Comparison of ENCODE assay signal across 7 cellular contexts in genomic region chr10:103135168-103135567, GRCh38. TPM values are rescaled to one million over a fixed set of nuclear protein-coding genes. Genes with fewer than 3 reads are reported as not detected.
DNase-seq lines count a peak whose midpoint lies in the region; ATAC-seq and TF ChIP-seq lines count a peak whose summit lies in the region.
"Not testable (repeated sequence)": the region's sequence is repeated elsewhere in the genome, so short reads cannot be mapped to it uniquely, and the experiment has no call there.

No MANE protein-coding gene starts in this region.

- not testable (repeated sequence) for H3K4me3 Mint-ChIP-seq in activated CD4-positive, alpha-beta T cell treated with anti-CD3 and anti-CD28 coated beads, Interleukin-2, amount 10 ng/mL, durations not matched to agents 24 days and 14 days; stimulated activated memory B cell treated with anti-CD40 and anti-IgM and Interleukin-4, amounts not matched to agents 10 μg/mL and 1 μg/mL and 100 μg/mL, for 72 hours
- peak overlapping the region; percentile 55 for H3K4me3 Mint-ChIP-seq in activated T-helper 17 cell treated with anti-CD3 and anti-CD28 coated beads, Interleukin-2, amount 50 U/mL, for 72 hours
- H3K4me3 Mint-ChIP-seq in activated naive CD8-positive, alpha-beta T cell = peak overlapping the region; percentile 6

- peaks cover 68% of the 10 kb centered on the region for H3K36me3 Mint-ChIP-seq in activated CD4-positive, alpha-beta T cell treated with anti-CD3 and anti-CD28 coated beads, Interleukin-2, amount 10 ng/mL, durations not matched to agents 24 days and 14 days (ENCODE audit: low read depth)
- H3K36me3 Mint-ChIP-seq in activated T-helper 17 cell treated with anti-CD3 and anti-CD28 coated beads, Interleukin-2, amount 50 U/mL, for 72 hours (ENCODE audit: low read depth) = peaks cover 80% of the 10 kb centered on the region
- H3K36me3 Mint-ChIP-seq in activated naive CD8-positive, alpha-beta T cell = peaks cover 30% of the 10 kb centered on the region
- peaks cover 77% of the 10 kb centered on the region for H3K36me3 Mint-ChIP-seq in stimulated activated memory B cell treated with anti-CD40 and anti-IgM and Interleukin-4, amounts not matched to agents 10 μg/mL and 1 μg/mL and 100 μg/mL, for 72 hours

- peaks cover 17 to 38% of the 10 kb centered on the region in 2 experiments for H3K79me1 ChIP-seq in IMR-90 (ENCODE audit: low read depth in 1 of 2, low read length in 2 of 2)

- H2BK20ac ChIP-seq in IMR-90 (ENCODE audit: low read depth, low read length) = not testable (repeated sequence)

- H3K18ac ChIP-seq in IMR-90 (ENCODE audit: low read depth, low read length) = not testable (repeated sequence)

- WGBS in IMR-90 (ENCODE audit: extremely low coverage in 2 of 2, insufficient read length in 1 of 2), 2 experiments = 100% methylated on average over 1 of the region's 3 CpGs; no CpG with 5 or more reads in 1 of the 2 experiments

- DNase-seq in IMR-90 = not testable (repeated sequence)
- peak; percentile 62 for DNase-seq in activated CD4-positive, alpha-beta T cell treated with anti-CD3 and anti-CD28 coated beads, Interleukin-2, amount 10 ng/mL, durations not matched to agents 24 days and 14 days
- DNase-seq in kidney tubule cell (ENCODE audit: low spot score) = peak; percentile 75
- DNase-seq in stimulated activated CD4-positive, alpha-beta T cell treated with anti-CD3 and anti-CD28 coated beads, Interleukin-1b, Interleukin-23, amount 100 ng/mL, for 48 hours = peak; percentile 27

- H2AFZ ChIP-seq in IMR-90 (replicated peaks; ENCODE audit: low read length, poor library complexity) = not testable (repeated sequence)

- H3K4me2 ChIP-seq in IMR-90 (ENCODE audit: low read depth, low read length) = not testable (repeated sequence)

- H2AK9ac ChIP-seq in IMR-90 (replicated peaks; ENCODE audit: low read depth, low read length, poor library complexity) = not testable (repeated sequence)

- not testable (repeated sequence) for ATAC-seq in IMR-90 (ENCODE audit: low read depth)
- peak; percentile 79 for ATAC-seq in activated T-helper 17 cell treated with anti-CD3 and anti-CD28 coated beads, Interleukin-2, amount 50 U/mL, for 72 hours (replicated peaks)
- peak; percentile 61 for ATAC-seq in stimulated activated memory B cell treated with anti-CD40 and anti-IgM and Interleukin-4, amounts not matched to agents 10 μg/mL and 1 μg/mL and 100 μg/mL, for 72 hours

- H3K9ac ChIP-seq in IMR-90 (ENCODE audit: low read depth, low read length) = not testable (repeated sequence)

- H2BK120ac ChIP-seq in IMR-90 (ENCODE audit: low read depth, low read length) = not testable (repeated sequence)

- POLR2A ChIA-PET in IMR-90 (lab: Charles Lee; ENCODE audit: unreplicated experiment) = not testable (repeated sequence)

- H4K20me1 ChIP-seq in IMR-90 (ENCODE audit: insufficient read depth, low read length) = not testable (repeated sequence)

- TSS peak; percentile 5 for BruUV-seq in IMR-90 (replicated peaks; lab: Mats Ljungman, UMichigan)

- in situ Hi-C loops in IMR-90 (cut with MboI; ENCODE audit: low sequenced_read_pairs) = not testable (repeated sequence)

- H4K5ac ChIP-seq in IMR-90 (ENCODE audit: low read depth, low read length) = not testable (repeated sequence)

- not testable (repeated sequence) for H3K9me1 ChIP-seq in IMR-90 (ENCODE audit: insufficient read depth, low read length)

- peak overlapping the region; percentile 73 for H3K27ac Mint-ChIP-seq in activated CD4-positive, alpha-beta T cell treated with anti-CD3 and anti-CD28 coated beads, Interleukin-2, amount 10 ng/mL, durations not matched to agents 24 days and 14 days
- peak overlapping the region; percentile 74 for H3K27ac Mint-ChIP-seq in activated T-helper 17 cell treated with anti-CD3 and anti-CD28 coated beads, Interleukin-2, amount 50 U/mL, for 72 hours
- H3K27ac Mint-ChIP-seq in activated naive CD8-positive, alpha-beta T cell = peak overlapping the region; percentile 64
- peak overlapping the region; percentile 77 for H3K27ac Mint-ChIP-seq in stimulated activated memory B cell treated with anti-CD40 and anti-IgM and Interleukin-4, amounts not matched to agents 10 μg/mL and 1 μg/mL and 100 μg/mL, for 72 hours

- not testable (repeated sequence) for TF ChIP-seq CTCF in IMR-90 (conservative IDR thresholded peaks at IDR 0.05; ENCODE audit: low read depth, low read length)

- H3K9me3 Mint-ChIP-seq in activated CD4-positive, alpha-beta T cell treated with anti-CD3 and anti-CD28 coated beads, Interleukin-2, amount 10 ng/mL, durations not matched to agents 24 days and 14 days; activated T-helper 17 cell treated with anti-CD3 and anti-CD28 coated beads, Interleukin-2, amount 50 U/mL, for 72 hours; activated naive CD8-positive, alpha-beta T cell (ENCODE audit: low read depth); stimulated activated memory B cell treated with anti-CD40 and anti-IgM and Interleukin-4, amounts not matched to agents 10 μg/mL and 1 μg/mL and 100 μg/mL, for 72 hours: not testable (repeated sequence)

- H4K91ac ChIP-seq in IMR-90 (ENCODE audit: insufficient read depth, low read depth, low read length) = not testable (repeated sequence)

- H3K27ac ChIP-seq in IMR-90 (ENCODE audit: insufficient read depth, low read length) = not testable (repeated sequence)

- not testable (repeated sequence) for H2BK15ac ChIP-seq in IMR-90 (ENCODE audit: low read depth, low read length)

- not testable (repeated sequence) for H3K27me3 ChIP-seq in IMR-90 (ENCODE audit: control insufficient read depth, insufficient read depth, low read length)

- not testable (repeated sequence) for H4K8ac ChIP-seq in IMR-90 (ENCODE audit: low read depth in 2 of 2, low read length in 2 of 2)

- H3K36me3 ChIP-seq in IMR-90 (ENCODE audit: control insufficient read depth, insufficient read depth, low read length) = peaks cover 22% of the 10 kb centered on the region

- H3K4me3 ChIP-seq in IMR-90 (ENCODE audit: insufficient read depth, low read depth, low read length) = not testable (repeated sequence)

- not testable (repeated sequence) for TF ChIP-seq RAD21 in IMR-90 (IDR thresholded peaks at IDR 0.05; ENCODE audit: low read length)

- H3K23ac ChIP-seq in IMR-90 (ENCODE audit: low read depth, low read length) = not testable (repeated sequence)

- H3K27me3 Mint-ChIP-seq in activated CD4-positive, alpha-beta T cell treated with anti-CD3 and anti-CD28 coated beads, Interleukin-2, amount 10 ng/mL, durations not matched to agents 24 days and 14 days; activated T-helper 17 cell treated with anti-CD3 and anti-CD28 coated beads, Interleukin-2, amount 50 U/mL, for 72 hours; activated naive CD8-positive, alpha-beta T cell; stimulated activated memory B cell treated with anti-CD40 and anti-IgM and Interleukin-4, amounts not matched to agents 10 μg/mL and 1 μg/mL and 100 μg/mL, for 72 hours: not testable (repeated sequence)

- H3K14ac ChIP-seq in IMR-90 (replicated peaks; ENCODE audit: low read depth, low read length) = not testable (repeated sequence)

- dilution Hi-C loops in IMR-90 (cut with HindIII; ENCODE audit: low sequenced_read_pairs, unreplicated experiment) = not testable (repeated sequence)

- not testable (repeated sequence) for H3K56ac ChIP-seq in IMR-90 (ENCODE audit: extremely low read depth, insufficient read depth, low read length)

- not testable (repeated sequence) for H3K4me1 ChIP-seq in IMR-90 (ENCODE audit: control insufficient read depth, insufficient read depth, low read length)

- TF ChIP-seq POLR2A in IMR-90 (IDR thresholded peaks at IDR 0.05; ENCODE audit: low read depth, low read length) = not testable (repeated sequence)

- not testable (repeated sequence) for H2BK5ac ChIP-seq in IMR-90 (ENCODE audit: low read depth, low read length, poor library complexity, severe bottlenecking)

- peaks cover 23% of the 10 kb centered on the region for H3K4me1 Mint-ChIP-seq in activated CD4-positive, alpha-beta T cell treated with anti-CD3 and anti-CD28 coated beads, Interleukin-2, amount 10 ng/mL, durations not matched to agents 24 days and 14 days
- peaks cover 12% of the 10 kb centered on the region for H3K4me1 Mint-ChIP-seq in activated T-helper 17 cell treated with anti-CD3 and anti-CD28 coated beads, Interleukin-2, amount 50 U/mL, for 72 hours
- H3K4me1 Mint-ChIP-seq in activated naive CD8-positive, alpha-beta T cell (ENCODE audit: low read depth) = peaks cover 19% of the 10 kb centered on the region
- peaks cover 10% of the 10 kb centered on the region for H3K4me1 Mint-ChIP-seq in stimulated activated memory B cell treated with anti-CD40 and anti-IgM and Interleukin-4, amounts not matched to agents 10 μg/mL and 1 μg/mL and 100 μg/mL, for 72 hours

- intact Hi-C loops in IMR-90 (cut with micrococcal nuclease) = not testable (repeated sequence)
- intact Hi-C loops in activated CD4-positive, alpha-beta T cell treated with anti-CD3 and anti-CD28 coated beads, Interleukin-2, amount 10 ng/mL, durations not matched to agents 24 days and 14 days (cut with micrococcal nuclease) = loop anchor here (10.0 kb wide), 1 partner anchor 60 kb away; the partner anchor contains the start of gene NT5C2

- H3K9me3 ChIP-seq in IMR-90 (ENCODE audit: control insufficient read depth, insufficient read depth, low read length) = not testable (repeated sequence)

- CTCF ChIA-PET in IMR-90 (lab: Yijun Ruan, JAX) = not testable (repeated sequence)

- H3K4ac ChIP-seq in IMR-90 (ENCODE audit: low read depth, low read length) = not testable (repeated sequence)

- H2AK5ac ChIP-seq in IMR-90 (ENCODE audit: low read depth, low read length) = not testable (repeated sequence)

RNA-seq across cellular contexts. Expression of gene NT5C2, which starts 57.9 kb away (rescaled TPM):
- total RNA-seq in IMR-90 (2012; rRNA removed) = 60.0 and 83.3 TPM in 2 replicates
- 48.4 and 65.1 TPM in 2 replicates for polyA plus RNA-seq in IMR-90 (2012; rRNA removed)
- 15.0 and 21.0 TPM in 2 replicates for polyA plus RNA-seq in IMR-90 (2012; cell fraction: cytosol; rRNA removed)
- polyA plus RNA-seq in IMR-90 (2012; cell fraction: nucleus; rRNA removed; ENCODE audit: low replicate concordance) = 13.4 and 65.9 TPM in 2 replicates
- 51.8 and 57.6 TPM in 2 replicates for total RNA-seq in activated CD4-positive, alpha-beta T cell treated with anti-CD3 and anti-CD28 coated beads, Interleukin-2, amount 10 ng/mL, durations not matched to agents 24 days and 14 days
- total RNA-seq in activated T-helper 17 cell treated with anti-CD3 and anti-CD28 coated beads, Interleukin-2, amount 50 U/mL, for 72 hours = 10 to 100 TPM; 49.3 to 55.9 TPM
